In the genomic region with DNA sequence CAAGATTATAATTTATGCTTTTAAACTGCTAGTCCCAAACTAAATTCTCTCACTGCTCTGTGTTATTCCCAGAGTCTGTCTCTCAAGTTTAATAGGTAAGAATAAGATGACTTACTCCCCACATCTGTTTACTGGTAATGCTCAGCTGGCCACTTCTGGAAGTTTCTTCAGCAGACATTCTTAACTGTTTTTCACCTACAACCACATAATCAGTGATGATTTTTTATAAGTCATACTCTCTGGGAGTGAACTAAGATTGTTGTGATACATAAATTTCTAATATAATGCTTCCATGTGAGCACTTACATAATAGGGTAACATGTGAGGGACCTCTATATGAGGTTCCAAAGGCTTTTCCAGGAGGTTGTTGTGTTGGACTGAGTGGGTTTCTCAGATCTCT, we compare ENCODE assay signal across 16 cellular contexts. TPM values are rescaled to one million over a fixed set of nuclear protein-coding genes. Genes with fewer than 3 reads are reported as not detected.
DNase-seq lines count a peak whose midpoint lies in the region; ATAC-seq, FAIRE-seq and TF ChIP-seq lines count a peak whose summit lies in the region.
"Had no signal": no experiment of that assay in that cellular context is flagged by ENCODE, and none has a peak within 500 bp of the region (broad histone marks: within the 10 kb centered on the region; RNA-seq: fewer than 3 reads in every experiment).

No MANE protein-coding gene starts in this region.

- peaks cover 93 to 100% (median 95%) of the 10 kb centered on the region in 3 donors for H3K4me1 Mint-ChIP-seq in CD8-positive, alpha-beta memory T cell
- peaks cover 90% of the 10 kb centered on the region for H3K4me1 Mint-ChIP-seq in activated naive CD8-positive, alpha-beta T cell treated with anti-CD3 and anti-CD28 coated beads for 36 hours

- H3K27me3 ChIP-seq in CD8-positive, alpha-beta memory T cell (ENCODE audit: insufficient read depth, low read length, poor library complexity, severe bottlenecking), result no peaks in the 10 kb centered on the region
- no peaks in the 10 kb centered on the region for H3K27me3 ChIP-seq in hepatocyte

- POLR2A ChIA-PET in A549 (lab: Yijun Ruan, JAX), result no interaction called here
- POLR2A ChIA-PET in CD8-positive, alpha-beta memory T cell (lab: Charles Lee), result interaction anchor here (1.0 to 1.8 kb wide), 2 partner anchors 12 to 66 kb away, joined by 3 to 4 read pairs; no protein-coding TSS in a partner anchor

- no peaks in the 10 kb centered on the region for H3K79me2 ChIP-seq in hepatocyte

- peak overlapping the region; percentile 28 to 91 (median 78) for H3K27ac Mint-ChIP-seq in CD8-positive, alpha-beta memory T cell
- H3K27ac Mint-ChIP-seq in activated naive CD8-positive, alpha-beta T cell treated with anti-CD3 and anti-CD28 coated beads for 36 hours, result peak overlapping the region; percentile 82
- H3K27ac Mint-ChIP-seq: CD8-positive, alpha-beta T cell had no signal

- H3K36me3 ChIP-seq in CD8-positive, alpha-beta memory T cell (ENCODE audit: insufficient read depth, low read length), result peaks cover 5% of the 10 kb centered on the region
- no peaks in the 10 kb centered on the region for H3K36me3 ChIP-seq in hepatocyte (replicated peaks; ENCODE audit: insufficient read depth, low read depth)

- TF ChIP-seq POLR2A in A549 (IDR thresholded peaks at IDR 0.05; ENCODE audit: low read length), result no peak

- H3K4me1 ChIP-seq in A549 (peaks cover 15% of the 10 kb centered on the region), hepatocyte (ENCODE audit: insufficient read depth) (peaks cover 3% of the 10 kb centered on the region)
- H3K4me1 ChIP-seq in CD8-positive, alpha-beta memory T cell (ENCODE audit: insufficient read depth, low read length), result peaks cover 89% of the 10 kb centered on the region

- DNase-seq in A549 (ENCODE audit: low read depth in 1 of 2, low spot score in 1 of 2), result no peak
- DNase-seq in CD8-positive, alpha-beta memory T cell, result no peak
- DNase-seq in activated naive CD8-positive, alpha-beta T cell treated with anti-CD3 and anti-CD28 coated beads for 36 hours, result no peak
- peak; percentile 62 for DNase-seq in epithelial cell of esophagus (ENCODE audit: low read depth)
- no peak for DNase-seq in COLO829 (ENCODE audit: low spot score)
- DNase-seq in germinal center (ENCODE audit: low spot score), result no peak
- no peak for DNase-seq in hepatocyte (ENCODE audit: low spot score)
- DNase-seq: CD8-positive, alpha-beta T cell; NCI-H1417 treated with DMSO at 0.1 percent for 48 hours; NCI-H2029 treated with DMSO at 0.1 percent for 48 hours; NCI-H510A treated with DMSO at 0.1 percent for 48 hours had no signal

- H3K9me3 ChIP-seq in A549 (no peaks in the 10 kb centered on the region), hepatocyte (ENCODE audit: low read depth) (no peaks in the 10 kb centered on the region)
- H3K9me3 ChIP-seq in CD8-positive, alpha-beta memory T cell (ENCODE audit: low read length), result no peaks in the 10 kb centered on the region

- H3K4me3 ChIP-seq in A549 (no peak overlapping the region), epithelial cell of esophagus (ENCODE audit: low read length) (no peak overlapping the region), hepatocyte (no peak overlapping the region)
- H3K4me3 ChIP-seq in CD8-positive, alpha-beta memory T cell (ENCODE audit: low read length), result no peak overlapping the region

- H2AFZ ChIP-seq in hepatocyte, result no peak overlapping the region

- H3K27ac ChIP-seq in A549 (peak overlapping the region in 1 of 2 experiments; percentile 60; a peak in 2 of 6 replicates), hepatocyte (no peak overlapping the region)
- no peak overlapping the region for H3K27ac ChIP-seq in CD8-positive, alpha-beta memory T cell (ENCODE audit: low read depth, low read length)

- no peak for TF ChIP-seq EP300 in A549 (IDR thresholded peaks at IDR 0.05)

- no peak for FAIRE-seq in A549 (lab: Jason Lieb, UNC)

- peak overlapping the region; percentile 63; the same call in 2 of the 3 replicates for H3K4me2 ChIP-seq in A549
- H3K4me2 ChIP-seq in hepatocyte, result no peak overlapping the region

- H3K4me3 Mint-ChIP-seq in CD8-positive, alpha-beta memory T cell, result peak overlapping the region in 6 of 7 donors; percentile 17 to 78 (median 35)
- H3K4me3 Mint-ChIP-seq in activated naive CD8-positive, alpha-beta T cell treated with anti-CD3 and anti-CD28 coated beads for 36 hours, result no peak overlapping the region
- H3K4me3 Mint-ChIP-seq: CD8-positive, alpha-beta T cell had no signal

- no peak for TF ChIP-seq RAD21 in A549 (conservative IDR thresholded peaks at IDR 0.05 in 1 of 2, IDR thresholded peaks at IDR 0.05 in 1 of 2)

- no peaks in the 10 kb centered on the region for H3K27me3 Mint-ChIP-seq in CD8-positive, alpha-beta memory T cell
- no peaks in the 10 kb centered on the region for H3K27me3 Mint-ChIP-seq in activated naive CD8-positive, alpha-beta T cell treated with anti-CD3 and anti-CD28 coated beads for 36 hours

- H3K9me3 Mint-ChIP-seq in CD8-positive, alpha-beta memory T cell, result no peaks in the 10 kb centered on the region
- peaks cover 2% of the 10 kb centered on the region for H3K9me3 Mint-ChIP-seq in activated naive CD8-positive, alpha-beta T cell treated with anti-CD3 and anti-CD28 coated beads for 36 hours
- H3K9me3 Mint-ChIP-seq: CD8-positive, alpha-beta T cell had no signal

- CTCF ChIA-PET in A549 (lab: Yijun Ruan, JAX), result interaction anchor here (1.0 to 3.3 kb wide), 18 partner anchors 8 to 207 kb away, joined by 3 to 17 read pairs (median 5); a partner anchor contains a TSS
- CTCF ChIA-PET in CD8-positive, alpha-beta memory T cell (lab: Charles Lee), result interaction anchor here (0.9 to 4.0 kb wide), 8 partner anchors 9 to 84 kb away, joined by 3 to 22 read pairs (median 4); no protein-coding TSS in a partner anchor

- no peak for ATAC-seq in A549
- ATAC-seq in HG03460 (IDR thresholded peaks at IDR 0.05; ENCODE audit: unreplicated experiment), result no peak
- ATAC-seq: CD8-positive, alpha-beta T cell; Panc1; Right ventricle myocardium inferior had no signal

- TF ChIP-seq CTCF in A549 (IDR thresholded peaks at IDR 0.05) (no peak), epithelial cell of esophagus (IDR thresholded peaks at IDR 0.05; ENCODE audit: insufficient read depth, low read depth, low read length, missing control alignments) (no peak), hepatocyte (IDR thresholded peaks at IDR 0.05; ENCODE audit: poor library complexity) (no peak)

- peaks cover 22 to 53% (median 37%) of the 10 kb centered on the region in 3 donors for H3K36me3 Mint-ChIP-seq in CD8-positive, alpha-beta memory T cell
- peaks cover 86% of the 10 kb centered on the region for H3K36me3 Mint-ChIP-seq in activated naive CD8-positive, alpha-beta T cell treated with anti-CD3 and anti-CD28 coated beads for 36 hours

- no peaks in the 10 kb centered on the region for H3K9me2 ChIP-seq in hepatocyte (replicated peaks; ENCODE audit: insufficient read depth)

- H4K20me1 ChIP-seq in hepatocyte (ENCODE audit: insufficient read depth, poor library complexity, severe bottlenecking), result no peaks in the 10 kb centered on the region

TF ChIP-seq in A549, 52 proteins besides CTCF, POLR2A, EP300 and RAD21 (continues in another document):
- TF ChIP-seq CHD2 (IDR thresholded peaks at IDR 0.05; ENCODE audit: low read length, partially characterized antibody), result no peak
- TF ChIP-seq HOXA7 (CRISPR knock-in tag; IDR thresholded peaks at IDR 0.05), result no peak
- no peak for TF ChIP-seq RNF2 (IDR thresholded peaks at IDR 0.05; ENCODE audit: borderline replicate concordance, low read depth)
- no peak for TF ChIP-seq SMC3 (IDR thresholded peaks at IDR 0.05)
- TF ChIP-seq CEBPB (IDR thresholded peaks at IDR 0.05), result no peak
- TF ChIP-seq FOXS1 (CRISPR knock-in tag; IDR thresholded peaks at IDR 0.05), result no peak
- TF ChIP-seq NPAS2 (CRISPR knock-in tag; IDR thresholded peaks at IDR 0.05; ENCODE audit: borderline replicate concordance), result no peak
- no peak for TF ChIP-seq HDAC2 (IDR thresholded peaks at IDR 0.05)
- no peak for TF ChIP-seq RARB (CRISPR knock-in tag; IDR thresholded peaks at IDR 0.05)
- TF ChIP-seq, protein P1, sequence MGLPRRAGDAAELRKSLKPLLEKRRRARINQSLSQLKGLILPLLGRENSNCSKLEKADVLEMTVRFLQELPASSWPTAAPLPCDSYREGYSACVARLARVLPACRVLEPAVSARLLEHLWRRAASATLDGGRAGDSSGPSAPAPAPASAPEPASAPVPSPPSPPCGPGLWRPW (IDR thresholded peaks at IDR 0.05), result no peak

RNA-seq across cellular contexts. Expression of a gene that starts 8.7 kb away (rescaled TPM):
- polyA plus RNA-seq in A549 (2011; rRNA removed) (0.57 and 0.73 TPM in 2 replicates), A549 (2017; fragmentation: RNase III; extraction: RNeasy Plus Mini Kit Qiagen cat#74134 plus additional on column Dnase treatment) (1.8 to 2.2 TPM (median 2.0 TPM) in 3 replicates), hepatocyte (not detected in 2 replicates)
- polyA plus RNA-seq in A549 (2012; cell fraction: cytosol; rRNA removed), result 0.11 and 0.26 TPM in 2 replicates
- 0.19 and 0.45 TPM in 2 replicates for polyA plus RNA-seq in A549 (2012; cell fraction: nucleus; rRNA removed)
- 0.88 and 1.7 TPM in 2 replicates for polyA minus RNA-seq in A549 (2011; rRNA and poly(A)+ RNA removed)
- total RNA-seq in CD8-positive, alpha-beta memory T cell, result 10 to 100 TPM; 79.5 to 97.4 TPM
- 165 TPM for polyA plus RNA-seq in CD8-positive, alpha-beta memory T cell
- total RNA-seq in activated naive CD8-positive, alpha-beta T cell treated with anti-CD3 and anti-CD28 coated beads for 36 hours, result 100 to 1,000 TPM; 152 to 162 TPM
- 0.07 TPM in 1 of 2 replicates, not detected in the other for total RNA-seq in hepatocyte
- polyA plus RNA-seq: BJ had no signal

RNA-seq across cellular contexts. Expression of a gene that starts 36.1 kb away (rescaled TPM):
- not detected in 2 replicates for polyA plus RNA-seq in A549 (2011; rRNA removed)
- not detected in 2 replicates for polyA plus RNA-seq in A549 (2012; cell fraction: cytosol; rRNA removed)
- not detected in 2 replicates for polyA plus RNA-seq in A549 (2012; cell fraction: nucleus; rRNA removed)
- polyA plus RNA-seq in A549 (2017; fragmentation: RNase III; extraction: RNeasy Plus Mini Kit Qiagen cat#74134 plus additional on column Dnase treatment), result not detected in 3 replicates
- not detected in 2 replicates for polyA minus RNA-seq in A549 (2011; rRNA and poly(A)+ RNA removed)
- 100 to 1,000 TPM; 224 to 234 TPM for total RNA-seq in CD8-positive, alpha-beta memory T cell
- 250 TPM for polyA plus RNA-seq in CD8-positive, alpha-beta memory T cell
- total RNA-seq in activated naive CD8-positive, alpha-beta T cell treated with anti-CD3 and anti-CD28 coated beads for 36 hours, result 100 to 1,000 TPM; 376 to 385 TPM
- total RNA-seq in hepatocyte, result 0.30 and 0.68 TPM in 2 replicates
- not detected in 2 replicates for polyA plus RNA-seq in hepatocyte
- total RNA-seq: Daoy had no signal
- polyA plus RNA-seq: BJ had no signal

RNA-seq across cellular contexts. Expression of a gene that starts 48.3 kb away (rescaled TPM):
- 0.19 and 0.20 TPM in 2 replicates for polyA plus RNA-seq in A549 (2011; rRNA removed)
- polyA plus RNA-seq in A549 (2012; cell fraction: cytosol; rRNA removed), result 0.18 and 0.21 TPM in 2 replicates
- polyA plus RNA-seq in A549 (2012; cell fraction: nucleus; rRNA removed), result 0.13 and 0.14 TPM in 2 replicates
- 0.03 to 0.15 TPM (median 0.05 TPM) in 3 replicates for polyA plus RNA-seq in A549 (2017; fragmentation: RNase III; extraction: RNeasy Plus Mini Kit Qiagen cat#74134 plus additional on column Dnase treatment)
- 0.37 and 0.49 TPM in 2 replicates for polyA minus RNA-seq in A549 (2011; rRNA and poly(A)+ RNA removed)
- total RNA-seq in CD8-positive, alpha-beta memory T cell, result 10 to 100 TPM; 16.4 to 16.5 TPM
- polyA plus RNA-seq in CD8-positive, alpha-beta memory T cell, result 206 TPM
- total RNA-seq in activated naive CD8-positive, alpha-beta T cell treated with anti-CD3 and anti-CD28 coated beads for 36 hours, result 10 to 100 TPM; 28.3 to 29.0 TPM
- not detected in 2 replicates for total RNA-seq in hepatocyte
- polyA plus RNA-seq in hepatocyte, result not detected in 2 replicates
- total RNA-seq: Right ventricle myocardium inferior had no signal
- polyA plus RNA-seq: BJ had no signal

Comparison
In these comparisons a context has a peak if more than half of its experiments do, and no peak if none do; other contexts are left out.
1. RNA of a gene that starts 8.7 kb away (total RNA-seq): 152 to 162 TPM in activated naive CD8-positive, alpha-beta T cell treated with anti-CD3 and anti-CD28 coated beads for 36 hours and 79.5 to 97.4 TPM in CD8-positive, alpha-beta memory T cell; 0.07 TPM in hepatocyte; every median in the first group is over 10 times any median in the second.
2. RNA of a gene that starts 36.1 kb away (total RNA-seq): 376 to 385 TPM in activated naive CD8-positive, alpha-beta T cell treated with anti-CD3 and anti-CD28 coated beads for 36 hours and 224 to 234 TPM in CD8-positive, alpha-beta memory T cell; 0.30 to 0.68 TPM in hepatocyte; every median in the first group is over 100 times any median in the second.
3. RNA of a gene that starts 48.3 kb away (total RNA-seq): 28.3 to 29.0 TPM in activated naive CD8-positive, alpha-beta T cell treated with anti-CD3 and anti-CD28 coated beads for 36 hours and 16.4 to 16.5 TPM in CD8-positive, alpha-beta memory T cell; not detected in hepatocyte; every median in the first group is over 10 times any median in the second.